In the genomic region with DNA sequence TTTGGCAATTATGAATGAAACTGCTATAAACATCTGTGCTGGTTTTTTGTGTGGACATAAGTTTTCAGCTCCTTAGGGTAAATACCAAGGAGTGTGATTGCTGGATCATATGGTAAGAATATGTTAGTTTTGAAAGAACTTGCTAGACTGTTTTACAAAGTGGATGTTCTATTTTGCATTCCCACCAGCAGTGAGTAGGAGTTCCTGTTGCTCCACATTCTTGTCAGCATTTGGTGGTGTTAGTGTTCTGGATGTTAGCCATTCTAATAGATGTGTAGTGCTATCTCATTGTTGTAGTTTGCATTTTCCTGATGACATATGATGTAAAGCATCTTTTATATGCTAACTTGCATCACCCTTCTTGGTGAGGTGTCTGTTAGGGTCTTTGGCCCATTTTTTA, we compare ENCODE assay signal across 28 cellular contexts.
"Had no signal": no experiment of that assay in that cellular context is flagged by ENCODE, and none has a peak within 500 bp of the region (broad histone marks: within the 10 kb centered on the region; RNA-seq: fewer than 3 reads in every experiment).

No MANE protein-coding gene starts in this region.

- ATAC-seq: stimulated activated effector memory CD8-positive, alpha-beta T cell treated with anti-CD3 and anti-CD28 coated beads, Interleukin-12 subunit alpha, Interleukin-12 subunit beta, amount 100 ng/mL, for 72 hours; stimulated activated memory B cell treated with anti-CD40 and anti-IgM and Interleukin-4, amounts not matched to agents 10 μg/mL and 1 μg/mL and 100 μg/mL, for 72 hours; stimulated activated naive B cell treated with anti-CD40 and anti-IgM and Interleukin-4, amounts not matched to agents 10 μg/mL and 1 μg/mL and 100 μg/mL, for 72 hours; stimulated activated naive CD8-positive, alpha-beta T cell treated with anti-CD3 and anti-CD28 coated beads, Interleukin-15, amount 100 ng/mL, for 72 hours; stimulated activated naive CD8-positive, alpha-beta T cell treated with anti-CD3 and anti-CD28 coated beads, Interleukin-15, Interleukin-2, amounts not matched to agents 100 U/mL and 50 U/mL, for 24 hours; upper lobe of right lung had no signal

- H3K4me3 ChIP-seq: stomach, suprapubic skin, testis, thoracic aorta, thyroid gland, tibial artery, tibial nerve, transverse colon, upper lobe of left lung, upper lobe of right lung, uterus, vagina had no signal

- H3K4me1 Mint-ChIP-seq: stimulated activated effector memory CD8-positive, alpha-beta T cell treated with anti-CD3 and anti-CD28 coated beads, Interleukin-12 subunit alpha, Interleukin-12 subunit beta, amount 100 ng/mL, for 72 hours; stimulated activated memory B cell treated with anti-CD40 and anti-IgM and Interleukin-4, amounts not matched to agents 10 μg/mL and 1 μg/mL and 100 μg/mL, for 72 hours; stimulated activated naive B cell treated with anti-CD40 and anti-IgM and Interleukin-4, amounts not matched to agents 10 μg/mL and 1 μg/mL and 100 μg/mL, for 72 hours; stimulated activated naive CD8-positive, alpha-beta T cell treated with anti-CD3 and anti-CD28 coated beads, Interleukin-15, amount 100 ng/mL, for 72 hours had no signal

- H3K4me3 Mint-ChIP-seq: stimulated activated effector memory CD8-positive, alpha-beta T cell treated with anti-CD3 and anti-CD28 coated beads, Interleukin-12 subunit alpha, Interleukin-12 subunit beta, amount 100 ng/mL, for 72 hours; stimulated activated memory B cell treated with anti-CD40 and anti-IgM and Interleukin-4, amounts not matched to agents 10 μg/mL and 1 μg/mL and 100 μg/mL, for 72 hours; stimulated activated naive B cell treated with anti-CD40 and anti-IgM and Interleukin-4, amounts not matched to agents 10 μg/mL and 1 μg/mL and 100 μg/mL, for 72 hours; stimulated activated naive CD8-positive, alpha-beta T cell treated with anti-CD3 and anti-CD28 coated beads, Interleukin-15, amount 100 ng/mL, for 72 hours; stimulated activated naive CD8-positive, alpha-beta T cell treated with anti-CD3 and anti-CD28 coated beads, Interleukin-15, Interleukin-2, amounts not matched to agents 100 ng/mL and 50 ng/mL, for 24 hours; type B pancreatic cell had no signal

- FAIRE-seq: urothelium cell line had no signal

- H3K9me3 ChIP-seq: testis, thoracic aorta, thyroid gland, transverse colon, uterus, vagina had no signal

- H3K4me1 ChIP-seq: stomach, suprapubic skin, testis, thyroid gland, tibial artery, tibial nerve, transverse colon, upper lobe of left lung, upper lobe of right lung, uterus, vagina had no signal

- H3K9me3 Mint-ChIP-seq: type B pancreatic cell had no signal

- H3K36me3 ChIP-seq: stomach, suprapubic skin, thoracic aorta, thyroid gland, tibial artery, tibial nerve, transverse colon, upper lobe of left lung, upper lobe of right lung, uterus, vagina had no signal

- H3K27ac ChIP-seq: stomach, suprapubic skin, testis, thoracic aorta, thyroid gland, tibial artery, tibial nerve, transverse colon, upper lobe of left lung, upper lobe of right lung, uterus, vagina had no signal

- H3K27me3 Mint-ChIP-seq: stimulated activated memory B cell treated with anti-CD40 and anti-IgM and Interleukin-4, amounts not matched to agents 10 μg/mL and 1 μg/mL and 100 μg/mL, for 72 hours; stimulated activated naive B cell treated with anti-CD40 and anti-IgM and Interleukin-4, amounts not matched to agents 10 μg/mL and 1 μg/mL and 100 μg/mL, for 72 hours; stimulated activated naive CD8-positive, alpha-beta T cell treated with anti-CD3 and anti-CD28 coated beads, Interleukin-15, amount 100 ng/mL, for 72 hours; stimulated activated naive CD8-positive, alpha-beta T cell treated with anti-CD3 and anti-CD28 coated beads, Interleukin-15, Interleukin-2, amounts not matched to agents 100 ng/mL and 50 ng/mL, for 24 hours; type B pancreatic cell had no signal

- H3K27ac Mint-ChIP-seq: stimulated activated effector memory CD8-positive, alpha-beta T cell treated with anti-CD3 and anti-CD28 coated beads, Interleukin-12 subunit alpha, Interleukin-12 subunit beta, amount 100 ng/mL, for 72 hours; stimulated activated memory B cell treated with anti-CD40 and anti-IgM and Interleukin-4, amounts not matched to agents 10 μg/mL and 1 μg/mL and 100 μg/mL, for 72 hours; stimulated activated naive B cell treated with anti-CD40 and anti-IgM and Interleukin-4, amounts not matched to agents 10 μg/mL and 1 μg/mL and 100 μg/mL, for 72 hours; stimulated activated naive CD8-positive, alpha-beta T cell treated with anti-CD3 and anti-CD28 coated beads, Interleukin-15, amount 100 ng/mL, for 72 hours; stimulated activated naive CD8-positive, alpha-beta T cell treated with anti-CD3 and anti-CD28 coated beads, Interleukin-15, Interleukin-2, amounts not matched to agents 100 ng/mL and 50 ng/mL, for 24 hours; type B pancreatic cell had no signal

- H3K27me3 ChIP-seq: stomach, suprapubic skin, testis, thyroid gland, tibial artery, tibial nerve, transverse colon, upper lobe of left lung, upper lobe of right lung, uterus, vagina had no signal

- DNase-seq: stimulated activated CD4-positive, alpha-beta T cell treated with anti-CD3 and anti-CD28 coated beads, Interleukin-2, amount 100 ng/mL, for 48 hours; stimulated activated CD4-positive, alpha-beta T cell treated with anti-CD3 and anti-CD28 coated beads, Interleukin-4, amount 100 ng/mL, for 1 hour; stimulated activated CD4-positive, alpha-beta T cell treated with anti-CD3 and anti-CD28 coated beads, Interleukin-4, amount 100 ng/mL, for 24 hours; stimulated activated CD4-positive, alpha-beta T cell treated with anti-CD3 and anti-CD28 coated beads, Interleukin-4, amount 100 ng/mL, for 4 hours; stimulated activated CD8-positive, alpha-beta memory T cell treated with anti-CD3 and anti-CD28 coated beads, Interleukin-4, amount 100 ng/mL, for 48 hours; stimulated activated naive B cell treated with anti-CD40 and anti-IgM and Interleukin-4, amounts not matched to agents 10 μg/mL and 1 μg/mL and 100 μg/mL, for 72 hours; stimulated activated naive CD4-positive, alpha-beta T cell; stimulated activated naive CD4-positive, alpha-beta T cell treated with Interleukin-2 at 50 U/mL for 16 hours; stimulated activated naive CD8-positive, alpha-beta T cell treated with anti-CD3 and anti-CD28 coated beads, Interleukin-15, amount 100 ng/mL, for 72 hours; stimulated activated naive CD8-positive, alpha-beta T cell treated with anti-CD3 and anti-CD28 coated beads, Interleukin-15, Interleukin-2, amounts not matched to agents 100 U/mL and 50 U/mL, for 24 hours; stomach; substantia nigra; testis; thyroid gland; tibial artery; transverse colon; upper lobe of left lung; upper lobe of right lung; uterus had no signal

- H3K36me3 Mint-ChIP-seq: stimulated activated effector memory CD8-positive, alpha-beta T cell treated with anti-CD3 and anti-CD28 coated beads, Interleukin-12 subunit alpha, Interleukin-12 subunit beta, amount 100 ng/mL, for 72 hours; stimulated activated memory B cell treated with anti-CD40 and anti-IgM and Interleukin-4, amounts not matched to agents 10 μg/mL and 1 μg/mL and 100 μg/mL, for 72 hours; stimulated activated naive B cell treated with anti-CD40 and anti-IgM and Interleukin-4, amounts not matched to agents 10 μg/mL and 1 μg/mL and 100 μg/mL, for 72 hours; type B pancreatic cell had no signal
